16 cellular contexts compared by ENCODE assay signal in the genomic region with DNA sequence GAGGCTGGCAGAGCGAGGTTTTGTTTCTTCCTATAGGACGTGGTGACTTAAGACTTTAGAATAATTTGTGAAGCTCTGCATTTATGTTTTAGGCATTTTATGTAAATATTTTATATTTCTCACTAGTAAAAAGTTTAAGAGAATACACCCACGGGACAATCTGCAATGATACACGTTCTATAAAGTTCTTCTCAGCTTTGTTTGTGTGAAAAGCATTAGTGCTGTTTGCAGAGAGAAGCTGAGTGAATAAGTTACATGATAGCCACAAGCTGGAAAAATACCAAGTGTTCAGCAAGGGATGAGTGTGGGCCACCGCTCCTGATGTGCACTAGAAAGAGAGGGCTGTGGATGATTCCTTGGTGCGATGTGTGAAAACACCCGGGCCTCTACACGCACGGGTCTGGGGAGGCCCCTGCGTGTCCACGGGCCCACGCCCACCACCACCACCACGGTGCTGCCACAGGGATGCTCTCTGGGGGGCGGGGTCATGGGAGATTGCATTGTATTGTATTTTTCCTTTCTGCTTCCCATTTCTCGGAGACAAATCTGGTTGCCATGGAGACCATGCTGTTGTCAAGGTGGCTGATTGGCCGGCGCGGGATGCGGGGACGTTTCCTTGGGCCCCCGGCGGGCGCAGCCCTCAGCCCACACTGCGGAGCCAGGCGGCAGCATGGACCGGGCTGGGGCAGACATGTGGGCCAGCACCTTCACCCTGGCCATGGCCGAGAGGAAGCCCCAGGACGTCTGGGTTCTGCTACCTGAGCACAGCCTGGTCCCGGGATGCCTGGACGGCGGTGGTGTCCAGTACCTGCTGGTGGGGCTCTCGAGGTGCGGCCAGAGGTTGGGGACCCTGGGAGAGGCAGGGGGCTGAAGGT. TPM values are rescaled to one million over a fixed set of nuclear protein-coding genes. Genes with fewer than 3 reads are reported as not detected.
A peak's percentile ranks its signal among the peaks of the same experiment; 100 is the strongest.
DNase-seq lines count a peak whose midpoint lies in the region; ATAC-seq lines count a peak whose summit lies in the region.
"Had no signal": no experiment of that assay in that cellular context is flagged by ENCODE, and none has a peak within 500 bp of the region (broad histone marks: within the 10 kb centered on the region; RNA-seq: fewer than 3 reads in every experiment).

RTP5 (plus strand) TSS at position 643 of the 875 bp plus-strand sequence; CDS start at position 671, 28 bp downstream.

- H3K27me3 ChIP-seq in BLaER1 treated with 17β-estradiol and CSF1 and Interleukin-3, amounts not matched to agents 10 nM and 100 nM, result peaks cover 0 to 73% (median 4%) of the 10 kb centered on the region in 11 experiments; a peak in 12 of 22 replicates
- peaks cover 13% of the 10 kb centered on the region; the same call in 1 of the 2 replicates for H3K27me3 ChIP-seq in SJCRH30

- H3K4me3 ChIP-seq in BLaER1 treated with 17β-estradiol and CSF1 and Interleukin-3, amounts not matched to agents 10 nM and 100 nM, result no peak within 1 kb of the TSS
- no peak within 1 kb of the TSS for H3K4me3 ChIP-seq in SJCRH30
- H3K4me3 ChIP-seq: colonic mucosa, esophagus squamous epithelium had no signal

- H3K4me3 Mint-ChIP-seq in immature natural killer cell, result peak within 1 kb of the TSS; percentile 57 to 86 (median 79)

- ATAC-seq in left colon, result no peak

- peak within 1 kb of the TSS; percentile 80 to 100 (median 98) for H3K4me2 ChIP-seq in BLaER1 treated with 17β-estradiol and CSF1 and Interleukin-3, amounts not matched to agents 10 nM and 100 nM
- H3K4me2 ChIP-seq: KMS-11 had no signal

- no peaks in the 10 kb centered on the region for H3K9me3 Mint-ChIP-seq in immature natural killer cell

- intact Hi-C loops in left colon (cut with DNase I, micrococcal nuclease), result no loop called here

- H4K20me1 ChIP-seq in BLaER1 treated with 17β-estradiol and CSF1 and Interleukin-3, amounts not matched to agents 10 nM and 100 nM, result peaks cover 0 to 24% (median 6%) of the 10 kb centered on the region in 11 experiments; a peak in 5 of 22 replicates

- no peaks in the 10 kb centered on the region for H3K36me3 ChIP-seq in BLaER1 treated with 17β-estradiol and CSF1 and Interleukin-3, amounts not matched to agents 10 nM and 100 nM
- H3K36me3 ChIP-seq in SJCRH30, result no peaks in the 10 kb centered on the region
- H3K36me3 ChIP-seq: colonic mucosa, esophagus squamous epithelium had no signal

- peaks cover 7 to 8% (median 7%) of the 10 kb centered on the region in 11 experiments; a peak in 21 of 22 replicates for H3K9me3 ChIP-seq in BLaER1 treated with 17β-estradiol and CSF1 and Interleukin-3, amounts not matched to agents 10 nM and 100 nM (replicated peaks in 1 of 11)
- peaks cover 4% of the 10 kb centered on the region; the same call in 1 of the 2 replicates for H3K9me3 ChIP-seq in SJCRH30 (replicated peaks)
- H3K9me3 ChIP-seq: colonic mucosa, esophagus squamous epithelium had no signal

- DNase-seq in ACHN (peak; percentile 17), NCI-H2227 treated with DMSO at 0.1 percent for 48 hours (lab: John Stamatoyannopoulos, UW) (peak; percentile 67), immature natural killer cell (peak; percentile 28 to 56 (median 37)), left colon (no peak), COR-L47 (lab: John Stamatoyannopoulos, UW) (no peak), NCI-H526 treated with DMSO at 0.1 percent for 48 hours (lab: John Stamatoyannopoulos, UW) (no peak), SJCRH30 (no peak)
- DNase-seq: colonic mucosa, esophagus squamous epithelium, mammary epithelial cell, NCI-H2107, occipital lobe, T1000, trophoblast cell had no signal

- peak within 1 kb of the TSS in 4 of 11 experiments; percentile 15 to 69 (median 46); a peak in 5 of 22 replicates for H3K27ac ChIP-seq in BLaER1 treated with 17β-estradiol and CSF1 and Interleukin-3, amounts not matched to agents 10 nM and 100 nM
- H3K27ac ChIP-seq in SJCRH30, result no peak within 1 kb of the TSS
- H3K27ac ChIP-seq: colonic mucosa, KMS-11 had no signal

- H3K27me3 Mint-ChIP-seq in immature natural killer cell (ENCODE audit: low read depth in 3 of 3), result peaks cover 18 to 33% (median 31%) of the 10 kb centered on the region in 3 donors

- H3K27ac Mint-ChIP-seq in immature natural killer cell, result peak within 1 kb of the TSS; percentile 87 to 97 (median 93)

- H3K4me1 Mint-ChIP-seq in immature natural killer cell, result peaks cover 60 to 69% of the 10 kb centered on the region in 2 donors

- H3K9ac ChIP-seq in BLaER1 treated with 17β-estradiol and CSF1 and Interleukin-3, amounts not matched to agents 10 nM and 100 nM, result peak within 1 kb of the TSS in 7 of 11 experiments; percentile 12 to 66 (median 46); a peak in 7 of 22 replicates
- H3K9ac ChIP-seq: KMS-11 had no signal

- H3K36me3 Mint-ChIP-seq in immature natural killer cell, result peaks cover 0 to 5% (median 0%) of the 10 kb centered on the region in 3 donors

- peaks cover 73 to 95% (median 86%) of the 10 kb centered on the region in 10 experiments for H3K4me1 ChIP-seq in BLaER1 treated with 17β-estradiol and CSF1 and Interleukin-3, amounts not matched to agents 10 nM and 100 nM
- H3K4me1 ChIP-seq in SJCRH30, result peaks cover 36% of the 10 kb centered on the region
- H3K4me1 ChIP-seq: colonic mucosa had no signal

- in situ Hi-C loops in ACHN (cut with HindIII; ENCODE audit: low pct_ligation_motif_present, low pct_unique_long_range_greater_than_20kb, low sequenced_read_pairs), result no loop called here

RNA-seq across cellular contexts. Expression of gene RTP5, which starts in this region (rescaled TPM):
- polyA plus RNA-seq in immature natural killer cell, result not detected
- total RNA-seq in left colon, result not detected
- not detected in 2 replicates for total RNA-seq in SJCRH30 (2014; rRNA removed; shearing (Covaris generic))
- total RNA-seq: colonic mucosa, mammary epithelial cell had no signal
- polyA plus RNA-seq: mammary epithelial cell had no signal

Comparison
In these comparisons a context has a peak if more than half of its experiments do, and no peak if none do; other contexts are left out.
1. Peak in DNase-seq in immature natural killer cell; RNA of the gene not detected or under 1 TPM.
2. DNase-seq: peak in ACHN (single experiment) and NCI-H2227 treated with DMSO at 0.1 percent for 48 hours (single experiment); none in left colon (0 of 2), COR-L47 (single experiment), NCI-H526 treated with DMSO at 0.1 percent for 48 hours (single experiment) and SJCRH30 (0 of 2).